ENCODE assay signal across 8 cellular contexts in the genomic region with DNA sequence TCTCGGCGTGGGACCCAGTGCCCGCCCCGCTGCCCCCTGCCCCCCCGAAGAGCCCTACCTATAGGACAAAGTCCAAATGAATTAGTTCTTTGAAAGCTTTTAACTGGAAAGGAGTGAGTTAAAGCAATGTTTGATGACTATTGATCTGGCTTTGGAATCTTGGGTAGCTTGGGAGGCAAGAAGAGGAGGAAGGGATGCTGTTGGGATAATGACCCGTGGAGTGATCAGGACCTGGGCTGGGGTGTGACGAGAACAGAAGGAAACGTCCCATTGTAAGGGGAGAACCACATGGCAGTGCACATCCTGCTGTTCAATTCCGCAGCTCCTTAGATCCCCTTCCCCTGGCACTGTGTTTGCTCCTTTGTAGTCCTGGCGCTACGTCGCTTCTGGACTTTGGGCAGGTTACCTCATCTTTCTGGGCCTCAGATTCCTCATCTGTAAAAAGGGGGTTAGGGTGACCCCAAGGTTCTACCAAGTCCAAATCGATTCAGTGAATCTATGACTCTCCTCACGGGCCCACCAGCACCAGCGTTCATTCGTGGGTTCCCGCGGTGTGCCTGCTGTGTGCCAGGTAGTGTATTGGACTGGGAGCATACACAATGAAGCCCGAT. TPM values are rescaled to one million over a fixed set of nuclear protein-coding genes. Genes with fewer than 3 reads are reported as not detected.
DNase-seq lines count a peak whose midpoint lies in the region; ATAC-seq and TF ChIP-seq lines count a peak whose summit lies in the region.

No MANE protein-coding gene starts in this region.

- TF ChIP-seq CTCF in DND-41 (IDR thresholded peaks at IDR 0.05; ENCODE audit: borderline replicate concordance, extremely low read depth, low read length, poor library complexity, severe bottlenecking) (no peak), OCI-LY3 (IDR thresholded peaks at IDR 0.05; ENCODE audit: low read depth, low read length) (no peak), choroid plexus epithelial cell (conservative IDR thresholded peaks at IDR 0.05; ENCODE audit: low read depth, low read length) (no peak), upper lobe of left lung (IDR thresholded peaks at IDR 0.05) (no peak), omental fat pad (IDR thresholded peaks at IDR 0.05) (no peak)

- no peak for TF ChIP-seq POLR2A in upper lobe of left lung (IDR thresholded peaks at IDR 0.05)

- H3K27ac ChIP-seq in DND-41 (ENCODE audit: low read length) (peak overlapping the region; percentile 94), OCI-LY3 (ENCODE audit: low read length) (peak overlapping the region; percentile 52), upper lobe of left lung (peak overlapping the region; percentile 93 to 95 (median 94))

- H3K27me3 ChIP-seq in DND-41 (ENCODE audit: insufficient read depth, low read length, poor library complexity) (no peaks in the 10 kb centered on the region), OCI-LY3 (ENCODE audit: low read depth, low read length) (no peaks in the 10 kb centered on the region), mononuclear cell (ENCODE audit: insufficient read depth, low read length) (no peaks in the 10 kb centered on the region), upper lobe of left lung (no peaks in the 10 kb centered on the region)

- H3K4me3 ChIP-seq in DND-41 (ENCODE audit: low read depth in 1 of 2, low read length in 2 of 2) (peak overlapping the region; percentile 11 to 85; a peak in 3 of 4 replicates), OCI-LY3 (ENCODE audit: low read length) (peak overlapping the region; percentile 99), choroid plexus epithelial cell (ENCODE audit: low read depth, low read length) (peak overlapping the region; percentile 78), mononuclear cell (ENCODE audit: low read length) (peak overlapping the region; percentile 70), upper lobe of left lung (peak overlapping the region; percentile 55 to 92 (median 80))

- H3K36me3 ChIP-seq in DND-41 (ENCODE audit: insufficient read depth, low read length) (peaks cover 3% of the 10 kb centered on the region; the same call in 1 of the 2 replicates), OCI-LY3 (replicated peaks; ENCODE audit: low read depth, low read length) (no peaks in the 10 kb centered on the region), upper lobe of left lung (no peaks in the 10 kb centered on the region)

- H4K20me1 ChIP-seq in DND-41 (ENCODE audit: insufficient read depth, low read length) (no peaks in the 10 kb centered on the region), OCI-LY3 (ENCODE audit: insufficient read depth, low read length) (no peaks in the 10 kb centered on the region; the same call in 1 of the 2 replicates)

- H3K4me1 ChIP-seq in DND-41 (ENCODE audit: insufficient read depth, low read length) (peaks cover 36% of the 10 kb centered on the region), OCI-LY3 (ENCODE audit: low read length) (peaks cover 27% of the 10 kb centered on the region), mononuclear cell (ENCODE audit: insufficient read depth, low read length) (peaks cover 16% of the 10 kb centered on the region), upper lobe of left lung (peaks cover 30 to 39% (median 36%) of the 10 kb centered on the region in 4 donors)

- H3K9ac ChIP-seq in DND-41 (ENCODE audit: low read depth, low read length) (peak overlapping the region; percentile 97), OCI-LY3 (ENCODE audit: low read length) (peak overlapping the region; percentile 93)

- H3K4me2 ChIP-seq in DND-41 (ENCODE audit: insufficient read depth, low read length) (peak overlapping the region; percentile 91), OCI-LY3 (ENCODE audit: low read length) (peak overlapping the region; percentile 96)

- H3K79me2 ChIP-seq in DND-41 (ENCODE audit: insufficient read depth, low read length) (peaks cover 37% of the 10 kb centered on the region), OCI-LY3 (ENCODE audit: low read length) (peaks cover 27% of the 10 kb centered on the region)

- TF ChIP-seq EP300 in upper lobe of left lung (IDR thresholded peaks at IDR 0.05): no peak

- WGBS in upper lobe of left lung, 2 donors: 53 to 56% methylated on average over 19 of the region's 19 CpGs

- no peak for ATAC-seq in DND-41 (ENCODE audit: insufficient read depth, low read depth)
- ATAC-seq in upper lobe of left lung (ENCODE audit: low FRiP score in 2 of 2): no peak
- ATAC-seq in omental fat pad (ENCODE audit: low FRiP score): no peak
- no peak for ATAC-seq in GM21381 (IDR thresholded peaks at IDR 0.05; ENCODE audit: unreplicated experiment)

- H3K9me3 ChIP-seq in DND-41 (ENCODE audit: insufficient read depth, low read length, severe bottlenecking) (no peaks in the 10 kb centered on the region), OCI-LY3 (ENCODE audit: insufficient read depth, low read length) (no peaks in the 10 kb centered on the region), mononuclear cell (ENCODE audit: low read depth, low read length) (no peaks in the 10 kb centered on the region), upper lobe of left lung (no peaks in the 10 kb centered on the region)

- DNase-seq in DND-41: peak; percentile 22
- DNase-seq in choroid plexus epithelial cell (ENCODE audit: low read depth): no peak
- DNase-seq in upper lobe of left lung: peak in 1 of 2 donors; percentile 33
- no peak for DNase-seq in omental fat pad (ENCODE audit: low spot score)
- no peak for DNase-seq in CD1c-positive myeloid dendritic cell (ENCODE audit: extremely low spot score)

- peak overlapping the region; percentile 98 for H2AFZ ChIP-seq in DND-41 (ENCODE audit: low read depth, low read length)
- H2AFZ ChIP-seq in OCI-LY3 (ENCODE audit: low read depth, low read length): peak overlapping the region; percentile 87

RNA-seq across cellular contexts. Expression of a gene that starts 0.9 kb away (rescaled TPM):
- total RNA-seq in mononuclear cell (10.4 TPM), upper lobe of left lung (10 to 100 TPM; 12.6 to 39.6 (median 19.9) TPM), omental fat pad (10 to 100 TPM; 13.2 to 26.5 (median 18.9) TPM)

RNA-seq across cellular contexts. Expression of a gene that starts 59.1 kb away (rescaled TPM):
- total RNA-seq in mononuclear cell: 0.10 TPM
- total RNA-seq in upper lobe of left lung: 1 to 10 TPM; 1.1 to 4.6 (median 2.8) TPM
- total RNA-seq in omental fat pad: 10 to 100 TPM in 1 of 4 donors, 1 to 10 TPM in 2, under 1 TPM in 1; 0.50 to 10.6 (median 2.8) TPM

Comparison
In these comparisons a context has a peak if more than half of its experiments do, and no peak if none do; other contexts are left out.
1. H3K4me3 ChIP-seq: peak in every context shown above with its lines; median percentile 99 in OCI-LY3; 80 in upper lobe of left lung; 78 in choroid plexus epithelial cell; 70 in mononuclear cell; 48 in DND-41.